17 cellular contexts compared by ENCODE assay signal in the genomic region with DNA sequence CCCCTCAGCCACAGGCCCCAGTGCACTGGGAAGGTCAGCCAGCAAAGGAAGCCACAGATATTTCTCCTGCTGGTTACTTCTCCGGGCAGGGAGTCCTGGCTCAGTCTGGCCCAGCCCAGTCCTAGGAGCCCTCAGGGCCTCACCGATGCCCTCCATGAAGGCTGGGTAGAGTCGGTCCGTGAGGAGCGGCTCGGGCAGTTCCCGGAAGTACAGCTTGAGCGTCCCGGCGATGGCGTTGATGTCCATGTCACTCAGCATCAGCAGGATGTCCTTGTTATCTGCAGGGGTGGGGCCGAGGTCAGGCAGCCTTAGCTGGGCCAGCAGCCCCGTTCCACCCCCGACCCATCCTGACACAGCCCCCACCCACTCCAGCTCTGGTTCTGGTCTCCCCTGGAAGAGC. TPM values are rescaled to one million over a fixed set of nuclear protein-coding genes. Genes with fewer than 3 reads are reported as not detected.
A peak's percentile ranks its signal among the peaks of the same experiment; 100 is the strongest.
DNase-seq lines count a peak whose midpoint lies in the region; ATAC-seq and TF ChIP-seq lines count a peak whose summit lies in the region.
"Had no signal": no experiment of that assay in that cellular context is flagged by ENCODE, and none has a peak within 500 bp of the region (broad histone marks: within the 10 kb centered on the region; RNA-seq: fewer than 3 reads in every experiment).

No MANE protein-coding gene starts in this region.

- no peak for TF ChIP-seq POLR2A in esophagus muscularis mucosa (IDR thresholded peaks at IDR 0.05; ENCODE audit: low read depth)

- H3K36me3 ChIP-seq in esophagus muscularis mucosa (peaks cover 37 to 75% (median 67%) of the 10 kb centered on the region in 4 donors), upper lobe of right lung (peaks cover 69% of the 10 kb centered on the region)

- no CpG with 5 or more reads among the region's 14 CpGs for WGBS in esophagus muscularis mucosa

- intact Hi-C loops in esophagus muscularis mucosa (cut with DNase I) = no loop called here
- intact Hi-C loops in upper lobe of right lung (cut with DNase I) = no loop called here

- H3K27ac ChIP-seq in RWPE1 = peak overlapping the region; percentile 49
- peak overlapping the region; percentile 28 for H3K27ac ChIP-seq in VCaP
- peak overlapping the region; percentile 20 to 79 (median 48) for H3K27ac ChIP-seq in esophagus muscularis mucosa (replicated peaks in 1 of 4)
- peak overlapping the region; percentile 73 for H3K27ac ChIP-seq in temporal lobe (ENCODE audit: low read depth, low read length)
- H3K27ac ChIP-seq in upper lobe of right lung = no peak overlapping the region
- H3K27ac ChIP-seq: C4-2B, KMS-11 had no signal

- no peak overlapping the region for H3K4me3 ChIP-seq in esophagus muscularis mucosa
- H3K4me3 ChIP-seq in upper lobe of right lung = no peak overlapping the region

- H3K9me3 ChIP-seq in esophagus muscularis mucosa = no peaks in the 10 kb centered on the region
- H3K9me3 ChIP-seq in upper lobe of right lung = no peaks in the 10 kb centered on the region

- CTCF ChIA-PET in RWPE1 (lab: Yijun Ruan, JAX) = no interaction called here

- ATAC-seq in upper lobe of right lung (no peak), GM18520 (IDR thresholded peaks at IDR 0.05; ENCODE audit: unreplicated experiment) (no peak)

- TF ChIP-seq CTCF in RWPE1 (conservative IDR thresholded peaks at IDR 0.05; ENCODE audit: low read depth) (no peak), VCaP (conservative IDR thresholded peaks at IDR 0.05) (no peak), esophagus muscularis mucosa (IDR thresholded peaks at IDR 0.05) (no peak), upper lobe of right lung (IDR thresholded peaks at IDR 0.05) (no peak)

- DNase-seq in RWPE1 (ENCODE audit: low spot score) (no peak), esophagus muscularis mucosa (ENCODE audit: extremely low spot score) (no peak), upper lobe of right lung (no peak), NOMO-1 (lab: John Stamatoyannopoulos, UW; ENCODE audit: unreplicated experiment in 2 of 2) (no peak)
- DNase-seq: ACHN, GOT3, NCI-H1417, NCI-H187, NCI-H2107, NCI-H510A, NCI-H774, OCI-M1 had no signal

- peaks cover 28 to 52% (median 47%) of the 10 kb centered on the region in 4 donors for H3K4me1 ChIP-seq in esophagus muscularis mucosa
- H3K4me1 ChIP-seq in upper lobe of right lung = peaks cover 18% of the 10 kb centered on the region

- H3K27me3 ChIP-seq in esophagus muscularis mucosa = no peaks in the 10 kb centered on the region
- H3K27me3 ChIP-seq in upper lobe of right lung = no peaks in the 10 kb centered on the region

- POLR2A ChIA-PET in RWPE1 (lab: Yijun Ruan, JAX; ENCODE audit: low non-redundant PET) = interaction anchor here (0.6 kb wide), 1 partner anchor 1394 kb away, joined by 3 read pairs; no protein-coding TSS in a partner anchor

- TF ChIP-seq EP300 in esophagus muscularis mucosa (IDR thresholded peaks at IDR 0.05) = no peak

RNA-seq across cellular contexts. Expression of a gene that starts 13.7 kb away (rescaled TPM):
- 10 to 100 TPM; 14.1 to 17.9 (median 15.8) TPM for total RNA-seq in esophagus muscularis mucosa
- 9.1 TPM for total RNA-seq in temporal lobe
- total RNA-seq in upper lobe of right lung = 10.7 TPM

RNA-seq across cellular contexts. Expression of a gene that starts 31.0 kb away (rescaled TPM):
- total RNA-seq in esophagus muscularis mucosa = 10 to 100 TPM; 37.0 to 65.6 (median 49.8) TPM
- total RNA-seq in temporal lobe = 15.0 TPM
- 57.3 TPM for total RNA-seq in upper lobe of right lung
